Comparison of ENCODE assay signal across 8 cellular contexts in the genomic region with DNA sequence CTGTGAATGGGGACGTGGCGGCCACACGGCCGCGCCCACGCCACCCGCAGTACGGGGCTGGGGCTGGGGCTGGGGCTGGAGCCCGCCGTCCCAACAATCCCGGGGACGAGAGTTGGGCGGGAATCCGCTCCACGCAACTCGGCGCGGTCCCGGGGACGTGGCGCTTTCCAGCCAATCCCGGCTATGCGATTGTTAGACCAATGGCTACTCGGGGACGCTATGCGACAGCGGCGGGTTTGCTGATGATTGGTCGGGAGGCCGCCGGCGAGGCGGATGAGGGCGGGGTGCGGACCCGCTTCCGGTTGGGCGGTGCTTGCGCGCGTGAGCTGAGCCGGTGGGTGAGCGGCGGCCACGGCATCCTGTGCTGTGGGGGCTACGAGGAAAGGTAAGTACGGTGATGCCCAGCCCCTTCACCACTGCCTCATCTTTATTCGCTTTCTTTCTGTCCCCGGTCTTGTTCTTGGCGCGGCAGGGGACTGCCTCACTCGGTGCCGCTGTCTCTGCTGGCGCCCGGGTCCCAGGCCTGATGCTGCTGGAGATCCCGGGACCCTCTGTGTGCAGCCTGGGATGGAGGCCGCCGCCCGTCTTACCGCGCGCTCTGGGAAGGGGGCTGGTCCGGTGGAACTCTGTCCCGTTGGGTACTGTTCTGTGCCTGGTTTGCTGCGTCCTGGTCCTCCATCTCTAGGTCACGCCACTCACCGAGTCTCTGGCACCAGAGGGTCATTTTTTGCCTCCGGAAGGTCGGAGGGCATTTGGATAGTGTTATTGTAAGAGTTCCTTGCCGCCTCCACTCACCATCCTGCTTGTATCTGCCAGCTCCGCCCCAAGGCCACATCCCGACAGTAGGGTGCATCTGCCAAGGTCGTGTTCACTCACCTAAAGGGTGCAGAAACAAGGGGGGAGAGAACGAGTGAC. TPM values are rescaled to one million over a fixed set of nuclear protein-coding genes. Genes with fewer than 3 reads are reported as not detected.
DNase-seq lines count a peak whose midpoint lies in the region; ATAC-seq, FAIRE-seq and TF ChIP-seq lines count a peak whose summit lies in the region.

A gene (plus strand): TSS at position 312 of the 915 bp plus-strand sequence. CDS start 9,225 bp downstream, outside the sequence.

- CTCF ChIA-PET in OCI-LY7 (lab: Charles Lee; ENCODE audit: unreplicated experiment): interaction anchor here (0.5 to 1.2 kb wide), 4 partner anchors 10 to 1405 kb away, joined by 3 read pairs; no protein-coding TSS in a partner anchor

- H3K79me2 ChIP-seq in OCI-LY7 (ENCODE audit: insufficient read depth, low read depth, low read length): peaks cover 50% of the 10 kb centered on the region

- H3K27ac ChIP-seq in OCI-LY7 (ENCODE audit: low read depth, low read length, poor library complexity, severe bottlenecking): peak within 1 kb of the TSS; percentile 55

- peaks cover 23% of the 10 kb centered on the region; the same call in 1 of the 2 replicates for H3K36me3 ChIP-seq in OCI-LY7 (ENCODE audit: insufficient read depth, low read length)

- peak within 1 kb of the TSS; percentile 87 for H3K4me3 ChIP-seq in OCI-LY7 (ENCODE audit: low read depth, low read length, poor library complexity, severe bottlenecking)

- H4K20me1 ChIP-seq in OCI-LY7 (ENCODE audit: insufficient read depth, low read length): peaks cover 25% of the 10 kb centered on the region

- intact Hi-C loops in OCI-LY7 (cut with micrococcal nuclease; ENCODE audit: unreplicated experiment): loop anchor here (1.0 kb wide), 1 partner anchor 52 kb away; a partner anchor contains a TSS

- peak within 1 kb of the TSS; percentile 73 for H2AFZ ChIP-seq in OCI-LY7 (ENCODE audit: low read length)

- FAIRE-seq in D721Med (lab: Jason Lieb, UNC): no peak

- no peak for TF ChIP-seq CTCF in D721Med (IDR thresholded peaks at IDR 0.05; ENCODE audit: insufficient read depth, missing control alignments)
- TF ChIP-seq CTCF in OCI-LY7 (conservative IDR thresholded peaks at IDR 0.05; ENCODE audit: low read length): no peak; the same call in 1 of the 2 replicates

- BruUV-seq in OCI-LY7 (replicated peaks; lab: Mats Ljungman, UMichigan): no TSS peak

- H3K9me3 ChIP-seq in OCI-LY7 (ENCODE audit: low read length): no peaks in the 10 kb centered on the region

- H3K4me1 ChIP-seq in OCI-LY7 (ENCODE audit: insufficient read depth, low read length, poor library complexity, severe bottlenecking): peaks cover 25% of the 10 kb centered on the region

- peak; percentile 96 for ATAC-seq in GM21526 (IDR thresholded peaks at IDR 0.05; ENCODE audit: low FRiP score, unreplicated experiment)

- POLR2A ChIA-PET in OCI-LY7 (lab: Charles Lee): interaction anchor here (0.6 to 4.8 kb wide), 16 partner anchors 7 to 352 kb away, joined by 3 to 17 read pairs (median 4); a partner anchor contains a TSS

- DNase-seq in D721Med (ENCODE audit: insufficient read length, low spot score) (peak; percentile 96), HuH-7.5 (ENCODE audit: low spot score) (peak; percentile 97), OCI-LY7 (ENCODE audit: low spot score) (peak; percentile 97), activated T-cell treated with anti-CD3 and anti-CD28 coated beads for 24 hours (ENCODE audit: low read depth) (peak; percentile 93), epidermal melanocyte (ENCODE audit: insufficient read length, low spot score) (peak; percentile 97), middle frontal gyrus (ENCODE audit: extremely low spot score, low spot score) (peak; percentile 93)
- DNase-seq in stimulated activated CD8-positive, alpha-beta memory T cell treated with anti-CD3 and anti-CD28 coated beads, Interleukin-2, amount 100 ng/mL, for 48 hours (ENCODE audit: low read depth in 2 of 2): peak; percentile 92

- H3K9me2 ChIP-seq in OCI-LY7 (ENCODE audit: insufficient read depth, low read length): no peaks in the 10 kb centered on the region

- peak within 1 kb of the TSS; percentile 89 for H3K4me2 ChIP-seq in OCI-LY7 (ENCODE audit: low read length)

RNA-seq across cellular contexts. Expression of the gene that starts here (rescaled TPM):
- 45.6 and 61.3 TPM in 2 replicates for total RNA-seq in OCI-LY7 (2014; rRNA removed; shearing (Covaris generic))
- total RNA-seq in OCI-LY7 (2022): 52.8 and 57.7 TPM in 2 replicates

Comparison
In these comparisons a context has a peak if more than half of its experiments do, and no peak if none do; other contexts are left out.
1. Peak in every context shown above with its lines: DNase-seq, ATAC-seq, H3K4me3 ChIP-seq and H3K27ac ChIP-seq.